1 cellular context compared by ENCODE assay signal in genomic region chr4:163592207-163592606, GRCh38.
TF ChIP-seq lines count a peak whose summit lies in the region.

No MANE protein-coding gene starts in this region.

TF ChIP-seq in GM23338, 12 proteins besides CTCF, POLR2A, EP300 and RAD21 (continued from another document):
- TF ChIP-seq ZNF462 (CRISPR knock-in tag; IDR thresholded peaks at IDR 0.05), result no peak
- no peak for TF ChIP-seq NANOG (IDR thresholded peaks at IDR 0.05; ENCODE audit: borderline replicate concordance)
- TF ChIP-seq ZNF331 (CRISPR knock-in tag; IDR thresholded peaks at IDR 0.05; ENCODE audit: low read depth), result no peak
- no peak for TF ChIP-seq REST (IDR thresholded peaks at IDR 0.05; ENCODE audit: unreplicated experiment)
- no peak for TF ChIP-seq EZH2phosphoT487 (IDR thresholded peaks at IDR 0.05; ENCODE audit: unreplicated experiment)
- no peak for TF ChIP-seq EZH2 (IDR thresholded peaks at IDR 0.05; ENCODE audit: low read depth, unreplicated experiment)
- no peak for TF ChIP-seq POLR2AphosphoS5 (IDR thresholded peaks at IDR 0.05; ENCODE audit: low read depth)
- no peak for TF ChIP-seq JUNB (IDR thresholded peaks at IDR 0.05; ENCODE audit: unreplicated experiment)
